1 cellular context compared by ENCODE assay signal in the genomic region with DNA sequence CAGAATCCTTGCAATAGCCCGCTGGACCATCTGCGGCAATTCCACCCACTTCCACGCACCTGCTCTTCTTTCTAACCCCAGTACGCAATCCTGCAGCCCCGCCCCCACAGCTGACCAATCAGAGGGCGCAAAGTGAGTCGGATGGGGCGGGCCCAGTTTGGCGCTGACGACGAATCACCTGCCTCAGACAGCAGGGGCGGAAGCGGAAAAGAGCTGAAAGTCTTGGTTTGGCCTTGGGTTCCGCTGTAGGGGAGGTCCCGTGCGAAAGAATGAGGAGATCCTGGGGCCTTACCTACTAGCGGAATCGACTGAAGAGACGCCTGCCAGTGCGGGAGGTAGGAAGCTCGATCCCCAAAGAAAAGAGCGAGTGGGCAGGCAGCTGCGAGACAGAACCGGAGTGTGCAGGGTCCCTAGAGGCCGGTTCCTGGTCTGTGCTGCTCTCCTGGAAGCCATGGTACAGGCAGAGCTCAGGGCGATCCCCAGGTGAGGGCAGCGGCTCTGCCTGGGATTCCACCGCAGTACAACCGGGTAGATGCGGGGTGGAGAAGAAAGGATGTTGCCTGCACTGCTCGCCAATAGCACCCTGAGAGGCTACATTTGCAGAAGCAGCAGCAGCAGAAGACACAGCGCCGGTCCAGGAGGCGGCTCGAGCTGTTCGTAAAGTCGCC.
TF ChIP-seq lines count a peak whose summit lies in the region.

TSS of gene TMEM184C (plus strand) at position 225 of the 668 bp plus-strand sequence. CDS start 560 bp downstream, outside the sequence.

TF ChIP-seq in HepG2, 621 proteins besides CTCF, POLR2A, EP300 and RAD21 (continued from another document and continues in another):
- TF ChIP-seq, protein P1, sequence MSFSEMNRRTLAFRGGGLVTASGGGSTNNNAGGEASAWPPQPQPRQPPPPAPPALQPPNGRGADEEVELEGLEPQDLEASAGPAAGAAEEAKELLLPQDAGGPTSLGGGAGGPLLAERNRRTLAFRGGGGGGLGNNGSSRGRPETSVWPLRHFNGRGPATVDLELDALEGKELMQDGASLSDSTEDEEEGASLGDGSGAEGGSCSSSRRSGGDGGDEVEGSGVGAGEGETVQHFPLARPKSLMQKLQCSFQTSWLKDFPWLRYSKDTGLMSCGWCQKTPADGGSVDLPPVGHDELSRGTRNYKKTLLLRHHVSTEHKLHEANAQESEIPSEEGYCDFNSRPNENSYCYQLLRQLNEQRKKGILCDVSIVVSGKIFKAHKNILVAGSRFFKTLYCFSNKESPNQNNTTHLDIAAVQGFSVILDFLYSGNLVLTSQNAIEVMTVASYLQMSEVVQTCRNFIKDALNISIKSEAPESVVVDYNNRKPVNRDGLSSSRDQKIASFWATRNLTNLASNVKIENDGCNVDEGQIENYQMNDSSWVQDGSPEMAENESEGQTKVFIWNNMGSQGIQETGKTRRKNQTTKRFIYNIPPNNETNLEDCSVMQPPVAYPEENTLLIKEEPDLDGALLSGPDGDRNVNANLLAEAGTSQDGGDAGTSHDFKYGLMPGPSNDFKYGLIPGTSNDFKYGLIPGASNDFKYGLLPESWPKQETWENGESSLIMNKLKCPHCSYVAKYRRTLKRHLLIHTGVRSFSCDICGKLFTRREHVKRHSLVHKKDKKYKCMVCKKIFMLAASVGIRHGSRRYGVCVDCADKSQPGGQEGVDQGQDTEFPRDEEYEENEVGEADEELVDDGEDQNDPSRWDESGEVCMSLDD (CRISPR knock-in tag; IDR thresholded peaks at IDR 0.05; ENCODE audit: borderline replicate concordance) = no peak
- TF ChIP-seq, protein P2, sequence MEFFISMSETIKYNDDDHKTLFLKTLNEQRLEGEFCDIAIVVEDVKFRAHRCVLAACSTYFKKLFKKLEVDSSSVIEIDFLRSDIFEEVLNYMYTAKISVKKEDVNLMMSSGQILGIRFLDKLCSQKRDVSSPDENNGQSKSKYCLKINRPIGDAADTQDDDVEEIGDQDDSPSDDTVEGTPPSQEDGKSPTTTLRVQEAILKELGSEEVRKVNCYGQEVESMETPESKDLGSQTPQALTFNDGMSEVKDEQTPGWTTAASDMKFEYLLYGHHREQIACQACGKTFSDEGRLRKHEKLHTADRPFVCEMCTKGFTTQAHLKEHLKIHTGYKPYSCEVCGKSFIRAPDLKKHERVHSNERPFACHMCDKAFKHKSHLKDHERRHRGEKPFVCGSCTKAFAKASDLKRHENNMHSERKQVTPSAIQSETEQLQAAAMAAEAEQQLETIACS (CRISPR knock-in tag; IDR thresholded peaks at IDR 0.05) = no peak
- TF ChIP-seq LCORL (IDR thresholded peaks at IDR 0.05) = no peak
- TF ChIP-seq LCORL (CRISPR knock-in tag; IDR thresholded peaks at IDR 0.05) = peak; percentile 57; the same call in 1 of the 2 replicates
- 0 out of 2 replicates have a peak, but pooled peaks have one; percentile 63 for TF ChIP-seq KLF13 (CRISPR knock-in tag; IDR thresholded peaks at IDR 0.05)
- TF ChIP-seq BRCA1 (CRISPR knock-in tag; IDR thresholded peaks at IDR 0.05) = no peak
- TF ChIP-seq ZNF841 (CRISPR knock-in tag; IDR thresholded peaks at IDR 0.05; ENCODE audit: borderline replicate concordance) = no peak
- no peak for TF ChIP-seq PPARG (CRISPR knock-in tag; conservative IDR thresholded peaks at IDR 0.05)
- no peak for TF ChIP-seq FOXM1 (CRISPR knock-in tag; IDR thresholded peaks at IDR 0.05)
- no peak for TF ChIP-seq ZNF713 (CRISPR knock-in tag; IDR thresholded peaks at IDR 0.05)
- no peak for TF ChIP-seq ZNF7 (CRISPR knock-in tag; IDR thresholded peaks at IDR 0.05)
- no peak; the same call in 1 of the 2 replicates for TF ChIP-seq SETDB1 (CRISPR knock-in tag; IDR thresholded peaks at IDR 0.05; ENCODE audit: borderline replicate concordance)
- 0 out of 2 replicates have a peak, but pooled peaks have one; percentile 33 for TF ChIP-seq ARID2 (CRISPR knock-in tag; IDR thresholded peaks at IDR 0.05; ENCODE audit: borderline replicate concordance)
- no peak for TF ChIP-seq ZNF432 (CRISPR knock-in tag; IDR thresholded peaks at IDR 0.05; ENCODE audit: borderline replicate concordance)
- TF ChIP-seq ARNT2 (CRISPR knock-in tag; IDR thresholded peaks at IDR 0.05; ENCODE audit: low read depth) = no peak
- TF ChIP-seq ARNT (IDR thresholded peaks at IDR 0.05) = no peak
- TF ChIP-seq CBX2 (IDR thresholded peaks at IDR 0.05; ENCODE audit: low read depth, low read length) = no peak
- no peak for TF ChIP-seq CBX2 (CRISPR knock-in tag; IDR thresholded peaks at IDR 0.05; ENCODE audit: low read depth)
- TF ChIP-seq RFX1 (IDR thresholded peaks at IDR 0.05) = no peak
- no peak for TF ChIP-seq SP5 (CRISPR knock-in tag; IDR thresholded peaks at IDR 0.05; ENCODE audit: borderline replicate concordance, low read depth)
- TF ChIP-seq, protein P3, sequence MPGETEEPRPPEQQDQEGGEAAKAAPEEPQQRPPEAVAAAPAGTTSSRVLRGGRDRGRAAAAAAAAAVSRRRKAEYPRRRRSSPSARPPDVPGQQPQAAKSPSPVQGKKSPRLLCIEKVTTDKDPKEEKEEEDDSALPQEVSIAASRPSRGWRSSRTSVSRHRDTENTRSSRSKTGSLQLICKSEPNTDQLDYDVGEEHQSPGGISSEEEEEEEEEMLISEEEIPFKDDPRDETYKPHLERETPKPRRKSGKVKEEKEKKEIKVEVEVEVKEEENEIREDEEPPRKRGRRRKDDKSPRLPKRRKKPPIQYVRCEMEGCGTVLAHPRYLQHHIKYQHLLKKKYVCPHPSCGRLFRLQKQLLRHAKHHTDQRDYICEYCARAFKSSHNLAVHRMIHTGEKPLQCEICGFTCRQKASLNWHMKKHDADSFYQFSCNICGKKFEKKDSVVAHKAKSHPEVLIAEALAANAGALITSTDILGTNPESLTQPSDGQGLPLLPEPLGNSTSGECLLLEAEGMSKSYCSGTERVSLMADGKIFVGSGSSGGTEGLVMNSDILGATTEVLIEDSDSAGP (CRISPR knock-in tag; IDR thresholded peaks at IDR 0.05; ENCODE audit: borderline replicate concordance) = peak; percentile 69; the same call in 1 of the 2 replicates
- no peak for TF ChIP-seq HNF1A (IDR thresholded peaks at IDR 0.05; ENCODE audit: low read depth)
- no peak for TF ChIP-seq HNF1A (CRISPR knock-in tag; IDR thresholded peaks at IDR 0.05; ENCODE audit: borderline replicate concordance)
- peak; percentile 97 for TF ChIP-seq ZMYM4 (CRISPR knock-in tag; IDR thresholded peaks at IDR 0.05)
- TF ChIP-seq DMTF1 (CRISPR knock-in tag; IDR thresholded peaks at IDR 0.05) = no peak
- TF ChIP-seq, protein P4, sequence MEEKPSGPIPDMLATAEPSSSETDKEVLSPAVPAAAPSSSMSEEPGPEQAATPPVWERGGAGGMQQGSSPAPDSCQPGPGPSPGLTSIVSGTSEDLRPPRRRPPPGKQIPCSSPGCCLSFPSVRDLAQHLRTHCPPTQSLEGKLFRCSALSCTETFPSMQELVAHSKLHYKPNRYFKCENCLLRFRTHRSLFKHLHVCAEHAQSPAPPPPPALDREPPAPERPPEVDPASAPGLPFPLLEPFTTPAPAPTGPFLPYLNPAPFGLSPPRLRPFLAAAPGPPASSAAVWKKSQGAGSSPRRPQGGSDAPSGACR (CRISPR knock-in tag; IDR thresholded peaks at IDR 0.05) = peak; percentile 95
- no peak; the same call in 1 of the 2 replicates for TF ChIP-seq ZNF230 (CRISPR knock-in tag; IDR thresholded peaks at IDR 0.05)
- TF ChIP-seq ZNF207 (IDR thresholded peaks at IDR 0.05; ENCODE audit: borderline replicate concordance) = no peak
- no peak for TF ChIP-seq ZNF883 (CRISPR knock-in tag; IDR thresholded peaks at IDR 0.05; ENCODE audit: not compliant biosample characterization)
- no peak for TF ChIP-seq ZNF251 (CRISPR knock-in tag; IDR thresholded peaks at IDR 0.05)
- no peak for TF ChIP-seq SNAPC2 (CRISPR knock-in tag; IDR thresholded peaks at IDR 0.05)
- TF ChIP-seq ZMYM3 (CRISPR knock-in tag; IDR thresholded peaks at IDR 0.05) = no peak; the same call in 1 of the 2 replicates
- no peak for TF ChIP-seq ZNF124 (CRISPR knock-in tag; IDR thresholded peaks at IDR 0.05)
- peak; percentile 76; the same call in 1 of the 2 replicates for TF ChIP-seq ZNF598 (CRISPR knock-in tag; IDR thresholded peaks at IDR 0.05; ENCODE audit: borderline replicate concordance)
- TF ChIP-seq ZNF574 (CRISPR knock-in tag; IDR thresholded peaks at IDR 0.05) = peak; percentile 77
- no peak for TF ChIP-seq CAMTA2 (CRISPR knock-in tag; IDR thresholded peaks at IDR 0.05; ENCODE audit: borderline replicate concordance)
- TF ChIP-seq, protein P5, sequence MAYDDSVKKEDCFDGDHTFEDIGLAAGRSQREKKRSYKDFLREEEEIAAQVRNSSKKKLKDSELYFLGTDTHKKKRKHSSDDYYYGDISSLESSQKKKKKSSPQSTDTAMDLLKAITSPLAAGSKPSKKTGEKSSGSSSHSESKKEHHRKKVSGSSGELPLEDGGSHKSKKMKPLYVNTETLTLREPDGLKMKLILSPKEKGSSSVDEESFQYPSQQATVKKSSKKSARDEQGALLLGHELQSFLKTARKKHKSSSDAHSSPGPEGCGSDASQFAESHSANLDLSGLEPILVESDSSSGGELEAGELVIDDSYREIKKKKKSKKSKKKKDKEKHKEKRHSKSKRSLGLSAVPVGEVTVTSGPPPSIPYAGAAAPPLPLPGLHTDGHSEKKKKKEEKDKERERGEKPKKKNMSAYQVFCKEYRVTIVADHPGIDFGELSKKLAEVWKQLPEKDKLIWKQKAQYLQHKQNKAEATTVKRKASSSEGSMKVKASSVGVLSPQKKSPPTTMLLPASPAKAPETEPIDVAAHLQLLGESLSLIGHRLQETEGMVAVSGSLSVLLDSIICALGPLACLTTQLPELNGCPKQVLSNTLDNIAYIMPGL (CRISPR knock-in tag; IDR thresholded peaks at IDR 0.05; ENCODE audit: borderline replicate concordance in 1 of 2, low read depth in 1 of 2) = peak; percentile 74 to 79
- no peak for TF ChIP-seq ZBTB42 (CRISPR knock-in tag; IDR thresholded peaks at IDR 0.05)
- TF ChIP-seq ZNF496 (CRISPR knock-in tag; IDR thresholded peaks at IDR 0.05; ENCODE audit: insufficient replicate concordance) = no peak
- no peak for TF ChIP-seq HNF4A (CRISPR knock-in tag; IDR thresholded peaks at IDR 0.05)
- TF ChIP-seq DR1 (CRISPR knock-in tag; IDR thresholded peaks at IDR 0.05) = peak; percentile 71; the same call in 1 of the 2 replicates
- TF ChIP-seq SMARCE1 (IDR thresholded peaks at IDR 0.05; ENCODE audit: borderline replicate concordance) = no peak
- 0 out of 2 replicates have a peak, but pooled peaks have one; percentile 55 for TF ChIP-seq ZNF343 (CRISPR knock-in tag; IDR thresholded peaks at IDR 0.05)
- peak; percentile 74; the same call in 1 of the 2 replicates for TF ChIP-seq AKAP8 (CRISPR knock-in tag; IDR thresholded peaks at IDR 0.05)
- no peak for TF ChIP-seq ZNF564 (CRISPR knock-in tag; IDR thresholded peaks at IDR 0.05)
- TF ChIP-seq ZNF850 (CRISPR knock-in tag; conservative IDR thresholded peaks at IDR 0.05) = no peak
